28 cellular contexts compared by ENCODE assay signal in the genomic region with DNA sequence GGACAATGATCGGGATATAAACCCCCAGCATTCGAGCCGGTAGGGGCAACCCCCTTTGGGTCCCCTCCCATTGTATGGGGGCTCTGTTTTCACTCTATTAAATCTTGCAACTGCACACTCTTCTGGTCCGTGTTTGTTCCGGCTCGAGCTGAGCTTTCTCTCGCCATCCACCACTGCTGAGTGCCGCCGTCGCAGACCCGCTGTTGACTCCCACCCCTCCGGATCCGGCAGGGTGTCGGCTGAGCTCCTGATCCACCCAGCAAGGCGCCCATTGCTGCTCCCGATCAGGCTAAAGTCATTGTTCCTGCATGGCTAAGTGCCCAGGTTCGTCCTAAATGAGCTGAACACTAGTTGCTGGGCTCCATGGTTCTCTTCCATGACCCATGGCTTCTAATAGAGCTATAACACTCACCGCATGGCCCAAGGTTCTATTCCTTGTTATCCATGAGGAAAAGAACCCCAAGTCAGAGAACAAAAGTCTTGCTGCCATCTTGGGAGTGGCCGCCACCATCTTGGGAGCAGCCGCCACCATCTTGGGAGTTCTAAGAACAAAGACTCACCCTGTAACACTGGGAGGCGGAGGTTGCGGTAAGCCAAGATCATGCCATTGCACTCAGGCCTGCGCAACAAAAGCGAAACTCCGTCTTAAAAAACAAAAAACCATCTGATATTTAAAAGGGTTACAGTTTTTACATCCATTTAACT.
"Had no signal": no experiment of that assay in that cellular context is flagged by ENCODE, and none has a peak within 500 bp of the region (broad histone marks: within the 10 kb centered on the region; RNA-seq: fewer than 3 reads in every experiment).

No MANE protein-coding gene starts in this region.

- DNase-seq: activated CD4-positive, alpha-beta memory T cell treated with anti-CD3 and anti-CD28 coated beads for 36 hours; activated CD4-positive, alpha-beta T cell treated with anti-CD3 and anti-CD28 coated beads for 36 hours; activated CD4-positive, alpha-beta T cell treated with anti-CD3 and anti-CD28 coated beads, Interleukin-2, amount 10 ng/mL, durations not matched to agents 24 days and 14 days; activated CD4-positive, CD25-positive, alpha-beta regulatory T cell; activated CD4-positive, CD25-positive, alpha-beta regulatory T cell treated with anti-CD3 and anti-CD28 coated beads, Interleukin-2, amount 50 U/mL, for 72 hours; activated CD8-positive, alpha-beta memory T cell treated with anti-CD3 and anti-CD28 coated beads, Interleukin-2, amount 10 ng/mL, durations not matched to agents 7 days and 5 days; activated CD8-positive, alpha-beta memory T cell treated with anti-CD3 and anti-CD28 coated beads, Interleukin-2, amount 50 U/mL, for 4 hours; activated CD8-positive, alpha-beta T cell treated with anti-CD3 and anti-CD28 coated beads, Interleukin-2, amount 10 ng/mL, durations not matched to agents 7 days and 5 days; activated gamma-delta T cell; activated naive CD4-positive, alpha-beta T cell; activated naive CD4-positive, alpha-beta T cell treated with anti-CD3 and anti-CD28 coated beads, Interleukin-2, amount 10 ng/mL, durations not matched to agents 7 days and 5 days; activated naive CD8-positive, alpha-beta T cell treated with anti-CD3 and anti-CD28 coated beads, Interleukin-2, amount 10 ng/mL, durations not matched to agents 7 days and 5 days; activated T-cell treated with anti-CD3 and anti-CD28 coated beads, Interleukin-2, amount 50 U/mL, for 24 hours; activated T-cell treated with anti-CD3 and anti-CD28 coated beads, Interleukin-2, amount 50 U/mL, for 72 hours; central memory CD4-positive, alpha-beta T cell; cerebellar nuclear complex; colonic mucosa; effector CD8-positive, alpha-beta T cell; esophagus squamous epithelium; foreskin melanocyte; head of caudate nucleus; T-helper 17 cell had no signal

- H3K27ac Mint-ChIP-seq: activated CD4-positive, alpha-beta memory T cell treated with anti-CD3 and anti-CD28 coated beads for 36 hours; activated CD4-positive, alpha-beta T cell treated with anti-CD3 and anti-CD28 coated beads for 36 hours; activated CD4-positive, alpha-beta T cell treated with anti-CD3 and anti-CD28 coated beads, Interleukin-2, amount 10 ng/mL, durations not matched to agents 24 days and 14 days; activated CD8-positive, alpha-beta memory T cell treated with anti-CD3 and anti-CD28 coated beads, Interleukin-2, amount 10 ng/mL, durations not matched to agents 7 days and 5 days; activated CD8-positive, alpha-beta T cell treated with anti-CD3 and anti-CD28 coated beads, Interleukin-2, amount 10 ng/mL, durations not matched to agents 7 days and 5 days; activated naive CD4-positive, alpha-beta T cell treated with anti-CD3 and anti-CD28 coated beads, Interleukin-2, amount 10 ng/mL, durations not matched to agents 7 days and 5 days; activated naive CD4-positive, alpha-beta T cell treated with anti-CD3 and anti-CD28 coated beads, Interleukin-2, amount 50 U/mL, for 72 hours; activated naive CD8-positive, alpha-beta T cell treated with anti-CD3 and anti-CD28 coated beads, Interleukin-2, amount 10 ng/mL, durations not matched to agents 7 days and 5 days; activated T-cell treated with anti-CD3 and anti-CD28 coated beads, Interleukin-2, amount 50 U/mL, for 24 hours; activated T-cell treated with anti-CD3 and anti-CD28 coated beads, Interleukin-2, amount 50 U/mL, for 72 hours; brain; T-helper 17 cell had no signal

- H3K36me3 Mint-ChIP-seq: activated CD4-positive, alpha-beta memory T cell treated with anti-CD3 and anti-CD28 coated beads for 36 hours; activated CD8-positive, alpha-beta memory T cell treated with anti-CD3 and anti-CD28 coated beads, Interleukin-2, amount 10 ng/mL, durations not matched to agents 7 days and 5 days; activated naive CD4-positive, alpha-beta T cell treated with anti-CD3 and anti-CD28 coated beads, Interleukin-2, amount 10 ng/mL, durations not matched to agents 7 days and 5 days; activated naive CD4-positive, alpha-beta T cell treated with anti-CD3 and anti-CD28 coated beads, Interleukin-2, amount 50 U/mL, for 72 hours; activated naive CD8-positive, alpha-beta T cell treated with anti-CD3 and anti-CD28 coated beads, Interleukin-2, amount 10 ng/mL, durations not matched to agents 7 days and 5 days; brain had no signal

- ATAC-seq: activated CD4-positive, alpha-beta T cell treated with anti-CD3 and anti-CD28 coated beads for 36 hours; activated CD8-positive, alpha-beta memory T cell treated with anti-CD3 and anti-CD28 coated beads, Interleukin-2, amount 10 ng/mL, durations not matched to agents 7 days and 5 days; activated CD8-positive, alpha-beta T cell treated with anti-CD3 and anti-CD28 coated beads, Interleukin-2, amount 10 ng/mL, durations not matched to agents 7 days and 5 days; activated naive CD4-positive, alpha-beta T cell treated with anti-CD3 and anti-CD28 coated beads, Interleukin-2, amount 50 U/mL, for 72 hours; activated T-cell treated with anti-CD3 and anti-CD28 coated beads, Interleukin-2, amount 50 U/mL, for 72 hours; T-helper 17 cell had no signal

- H3K4me3 Mint-ChIP-seq: activated CD4-positive, alpha-beta memory T cell treated with anti-CD3 and anti-CD28 coated beads for 36 hours; activated CD4-positive, alpha-beta T cell treated with anti-CD3 and anti-CD28 coated beads for 36 hours; activated CD4-positive, alpha-beta T cell treated with anti-CD3 and anti-CD28 coated beads, Interleukin-2, amount 10 ng/mL, durations not matched to agents 24 days and 14 days; activated CD8-positive, alpha-beta memory T cell treated with anti-CD3 and anti-CD28 coated beads, Interleukin-2, amount 10 ng/mL, durations not matched to agents 7 days and 5 days; activated CD8-positive, alpha-beta T cell treated with anti-CD3 and anti-CD28 coated beads, Interleukin-2, amount 10 ng/mL, durations not matched to agents 7 days and 5 days; activated naive CD4-positive, alpha-beta T cell treated with anti-CD3 and anti-CD28 coated beads, Interleukin-2, amount 10 ng/mL, durations not matched to agents 7 days and 5 days; activated naive CD8-positive, alpha-beta T cell treated with anti-CD3 and anti-CD28 coated beads, Interleukin-2, amount 10 ng/mL, durations not matched to agents 7 days and 5 days; activated T-cell treated with anti-CD3 and anti-CD28 coated beads, Interleukin-2, amount 50 U/mL, for 24 hours; activated T-cell treated with anti-CD3 and anti-CD28 coated beads, Interleukin-2, amount 50 U/mL, for 72 hours; brain; T-helper 17 cell had no signal

- H3K9me3 ChIP-seq: breast epithelium, colonic mucosa, esophagus squamous epithelium had no signal

- H3K9me3 Mint-ChIP-seq: activated CD4-positive, alpha-beta T cell treated with anti-CD3 and anti-CD28 coated beads, Interleukin-2, amount 10 ng/mL, durations not matched to agents 24 days and 14 days; activated naive CD4-positive, alpha-beta T cell treated with anti-CD3 and anti-CD28 coated beads, Interleukin-2, amount 10 ng/mL, durations not matched to agents 7 days and 5 days; activated naive CD4-positive, alpha-beta T cell treated with anti-CD3 and anti-CD28 coated beads, Interleukin-2, amount 50 U/mL, for 72 hours; activated naive CD8-positive, alpha-beta T cell treated with anti-CD3 and anti-CD28 coated beads, Interleukin-2, amount 10 ng/mL, durations not matched to agents 7 days and 5 days; activated T-cell treated with anti-CD3 and anti-CD28 coated beads, Interleukin-2, amount 50 U/mL, for 24 hours; activated T-cell treated with anti-CD3 and anti-CD28 coated beads, Interleukin-2, amount 50 U/mL, for 72 hours had no signal

- H3K27me3 ChIP-seq: ascending aorta, breast epithelium, cardiac muscle cell, colonic mucosa had no signal

- H3K36me3 ChIP-seq: ascending aorta, breast epithelium, cardiac muscle cell, colonic mucosa, esophagus squamous epithelium had no signal

- H3K4me1 ChIP-seq: ascending aorta, breast epithelium, colonic mucosa, esophagus squamous epithelium had no signal

- H3K4me1 Mint-ChIP-seq: activated CD4-positive, alpha-beta T cell treated with anti-CD3 and anti-CD28 coated beads for 36 hours; activated CD4-positive, alpha-beta T cell treated with anti-CD3 and anti-CD28 coated beads, Interleukin-2, amount 10 ng/mL, durations not matched to agents 24 days and 14 days; activated CD8-positive, alpha-beta memory T cell treated with anti-CD3 and anti-CD28 coated beads, Interleukin-2, amount 10 ng/mL, durations not matched to agents 7 days and 5 days; activated naive CD4-positive, alpha-beta T cell treated with anti-CD3 and anti-CD28 coated beads, Interleukin-2, amount 10 ng/mL, durations not matched to agents 7 days and 5 days; activated naive CD8-positive, alpha-beta T cell treated with anti-CD3 and anti-CD28 coated beads, Interleukin-2, amount 10 ng/mL, durations not matched to agents 7 days and 5 days; T-helper 17 cell had no signal

- H3K4me3 ChIP-seq: ascending aorta, breast epithelium, cardiac muscle cell, colonic mucosa, esophagus squamous epithelium had no signal

- H3K27ac ChIP-seq: ascending aorta, breast epithelium, cardiac muscle cell, colonic mucosa, epithelial cell of prostate, esophagus squamous epithelium had no signal
